Comparison of ENCODE assay signal across 25 cellular contexts in the genomic region with DNA sequence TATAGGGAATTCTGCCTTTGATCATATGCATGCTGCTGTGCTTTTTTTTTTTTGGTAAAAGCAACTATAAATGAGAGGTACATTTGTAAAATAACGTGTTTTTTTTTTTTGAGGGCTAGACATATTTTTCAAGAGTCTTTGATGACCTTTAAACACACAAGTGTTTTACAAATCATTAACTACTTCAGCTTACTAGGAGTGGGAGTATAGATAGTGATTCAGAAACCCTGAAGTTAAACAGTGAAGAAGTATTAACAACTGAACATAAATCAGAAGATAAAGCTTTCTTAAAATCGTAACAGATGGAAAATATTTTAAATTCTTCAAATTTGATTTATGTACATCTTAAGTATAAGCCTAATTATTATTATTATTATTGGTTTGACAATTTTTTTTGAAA. TPM values are rescaled to one million over a fixed set of nuclear protein-coding genes. Genes with fewer than 3 reads are reported as not detected.
DNase-seq lines count a peak whose midpoint lies in the region; ATAC-seq and TF ChIP-seq lines count a peak whose summit lies in the region.
"Had no signal": no experiment of that assay in that cellular context is flagged by ENCODE, and none has a peak within 500 bp of the region (broad histone marks: within the 10 kb centered on the region; RNA-seq: fewer than 3 reads in every experiment).

No MANE protein-coding gene starts in this region.

- H3K27ac ChIP-seq in prostate gland: no peak overlapping the region
- H3K27ac ChIP-seq: BLaER1 treated with 17β-estradiol and CSF1 and Interleukin-3, amounts not matched to agents 10 nM and 100 nM; ovary; thoracic aorta had no signal

- H3K36me3 ChIP-seq in prostate gland: no peaks in the 10 kb centered on the region
- H3K36me3 ChIP-seq: BLaER1 treated with 17β-estradiol and CSF1 and Interleukin-3, amounts not matched to agents 10 nM and 100 nM; ovary; thoracic aorta had no signal

- no peaks in the 10 kb centered on the region for H3K27me3 ChIP-seq in prostate gland (replicated peaks; ENCODE audit: insufficient read depth)
- H3K27me3 ChIP-seq: BLaER1 treated with 17β-estradiol and CSF1 and Interleukin-3, amounts not matched to agents 10 nM and 100 nM; ovary had no signal

- ATAC-seq in GM19463 (IDR thresholded peaks at IDR 0.05; ENCODE audit: unreplicated experiment) (peak; percentile 41), HG03159 (IDR thresholded peaks at IDR 0.05; ENCODE audit: unreplicated experiment) (peak; percentile 49)
- ATAC-seq: activated CD4-positive, alpha-beta T cell treated with anti-CD3 and anti-CD28 coated beads for 36 hours; left colon; naive thymus-derived CD8-positive, alpha-beta T cell; sciatic nerve had no signal

- no peak for TF ChIP-seq POLR2A in prostate gland (IDR thresholded peaks at IDR 0.05)

- intact Hi-C loops in prostate gland (cut with DNase I): no loop called here

- no peak overlapping the region for H3K4me3 ChIP-seq in prostate gland
- H3K4me3 ChIP-seq: BLaER1 treated with 17β-estradiol and CSF1 and Interleukin-3, amounts not matched to agents 10 nM and 100 nM; ovary; thoracic aorta had no signal

- no peaks in the 10 kb centered on the region for H3K9me3 ChIP-seq in prostate gland
- H3K9me3 ChIP-seq: ovary, SK-N-SH, thoracic aorta had no signal

- DNase-seq in DMS53 treated with DMSO at 0.1 percent for 48 hours (lab: John Stamatoyannopoulos, UW; ENCODE audit: unreplicated experiment): peak; percentile 6
- DNase-seq in kidney glomerular epithelial cell (lab: John Stamatoyannopoulos, UW): peak; percentile 50
- no peak for DNase-seq in NCI-H526 treated with DMSO at 0.1 percent for 48 hours (lab: John Stamatoyannopoulos, UW)
- DNase-seq in prostate gland (ENCODE audit: low spot score): no peak
- DNase-seq in NCI-H774 (lab: John Stamatoyannopoulos, UW): no peak
- no peak for DNase-seq in GDM1 (lab: John Stamatoyannopoulos, UW)
- DNase-seq: activated CD4-positive, alpha-beta T cell treated with anti-CD3 and anti-CD28 coated beads for 36 hours; glutamatergic neuron; IMR-90; left colon; naive thymus-derived CD8-positive, alpha-beta T cell; NCI-H1105; NCI-H2029; ovary; SK-N-SH; stimulated activated naive CD4-positive, alpha-beta T cell treated with Interleukin-2 at 50 U/mL for 16 hours; T-helper 2 cell had no signal

- H3K4me1 ChIP-seq in prostate gland (replicated peaks): no peaks in the 10 kb centered on the region
- H3K4me1 ChIP-seq: BLaER1 treated with 17β-estradiol and CSF1 and Interleukin-3, amounts not matched to agents 10 nM and 100 nM had no signal

- WGBS in prostate gland: 49% methylated on average over 2 of the region's 2 CpGs

- TF ChIP-seq CTCF in prostate gland (IDR thresholded peaks at IDR 0.05): no peak

RNA-seq across cellular contexts. Expression of gene GMNC, which starts 2.9 kb away (rescaled TPM):
- 1 to 10 TPM; 1.1 to 1.9 TPM for total RNA-seq in prostate gland
- total RNA-seq: activated CD4-positive, alpha-beta T cell treated with anti-CD3 and anti-CD28 coated beads for 36 hours; Daoy; dermis microvascular lymphatic vessel endothelial cell; left colon; naive thymus-derived CD8-positive, alpha-beta T cell; OCI-LY7; sciatic nerve; thoracic aorta had no signal

Comparison
In these comparisons a context has a peak if more than half of its experiments do, and no peak if none do; other contexts are left out.
1. DNase-seq: peak in DMS53 treated with DMSO at 0.1 percent for 48 hours (single experiment) and kidney glomerular epithelial cell (single experiment); none in NCI-H526 treated with DMSO at 0.1 percent for 48 hours (single experiment), prostate gland (single experiment), NCI-H774 (single experiment) and GDM1 (single experiment).